18 cellular contexts compared by ENCODE assay signal in the genomic region with DNA sequence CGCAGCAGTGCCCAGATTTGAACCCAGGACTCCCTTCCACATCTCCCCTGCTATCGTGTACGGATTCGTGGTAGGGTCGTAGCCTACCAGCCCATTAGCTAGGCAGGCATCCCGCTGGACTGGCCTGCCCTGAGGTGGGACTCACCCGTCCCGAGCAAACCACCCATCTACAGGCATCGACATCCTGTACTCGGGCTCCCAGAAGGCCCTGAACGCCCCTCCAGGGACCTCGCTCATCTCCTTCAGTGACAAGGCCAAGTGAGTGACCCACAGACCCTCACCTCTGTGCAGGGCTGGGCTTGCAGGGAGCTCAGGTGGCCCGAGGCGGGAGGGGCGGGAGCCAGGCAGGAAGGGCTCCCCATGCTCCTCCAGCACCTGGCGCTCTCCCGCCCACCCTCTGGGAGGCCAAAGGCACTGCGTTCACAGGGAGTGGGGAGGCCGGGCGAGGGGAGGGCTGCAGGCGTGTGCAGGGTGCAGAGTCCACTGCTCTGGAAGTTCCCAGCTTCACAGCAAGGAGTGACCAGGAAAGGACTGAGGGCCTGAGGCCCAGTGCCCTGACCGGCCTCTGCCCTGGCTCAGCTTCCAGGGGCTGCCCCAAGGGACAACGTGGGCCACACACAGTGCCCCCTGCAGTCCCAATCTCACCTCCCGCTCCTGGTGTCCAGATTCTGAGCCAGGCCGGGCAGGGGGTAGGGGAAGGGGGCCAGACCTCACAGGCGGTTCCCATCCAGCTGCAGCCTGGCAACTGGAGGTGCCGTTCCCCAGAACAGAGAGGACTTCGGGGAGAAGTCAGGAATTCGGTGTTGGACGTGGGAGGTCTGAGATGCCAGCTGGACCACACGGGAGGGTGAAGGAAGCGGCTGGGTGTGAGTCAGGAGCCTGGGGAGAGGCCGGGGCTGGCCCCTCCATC. TPM values are rescaled to one million over a fixed set of nuclear protein-coding genes. Genes with fewer than 3 reads are reported as not detected.
DNase-seq lines count a peak whose midpoint lies in the region; ATAC-seq and TF ChIP-seq lines count a peak whose summit lies in the region.
"Had no signal": no experiment of that assay in that cellular context is flagged by ENCODE, and none has a peak within 500 bp of the region (broad histone marks: within the 10 kb centered on the region; RNA-seq: fewer than 3 reads in every experiment).

No MANE protein-coding gene starts in this region.

- H3K4me1 ChIP-seq in SJSA1 (replicated peaks) (peaks cover 41% of the 10 kb centered on the region), right lobe of liver (peaks cover 0 to 64% (median 23%) of the 10 kb centered on the region in 4 donors), upper lobe of right lung (no peaks in the 10 kb centered on the region)
- H3K4me1 ChIP-seq: esophagus squamous epithelium, heart right ventricle, left ventricle myocardium inferior had no signal

- no peaks in the 10 kb centered on the region for H3K36me3 ChIP-seq in SJSA1
- peaks cover 0 to 93% (median 29%) of the 10 kb centered on the region in 4 donors for H3K36me3 ChIP-seq in right lobe of liver
- no peaks in the 10 kb centered on the region for H3K36me3 ChIP-seq in upper lobe of right lung
- H3K36me3 ChIP-seq: esophagus squamous epithelium, heart right ventricle, left ventricle myocardium inferior had no signal

- peak; percentile 34 for ATAC-seq in Right ventricle myocardium superior (ENCODE audit: poor library complexity)
- ATAC-seq in left ventricle myocardium superior, result no peak
- peak; percentile 34 to 66 (median 56) for ATAC-seq in right lobe of liver
- ATAC-seq in upper lobe of right lung, result no peak
- no peak for ATAC-seq in GM18511 (IDR thresholded peaks at IDR 0.05; ENCODE audit: unreplicated experiment)
- ATAC-seq: heart right ventricle; natural killer cell treated with Interleukin-12 subunit alpha and Interleukin-12 subunit beta and Interleukin-15 and Interleukin-18, amount 100 ng/mL, for 72 hours had no signal

- DNase-seq in Right ventricle myocardium superior, result peak; percentile 30
- no peak for DNase-seq in left ventricle myocardium superior
- DNase-seq in SJSA1 (ENCODE audit: low read depth in 1 of 2, low spot score in 2 of 2), result peak; percentile 99 to 100
- DNase-seq in right lobe of liver, result peak; percentile 85 to 95 (median 94)
- peak; percentile 50 for DNase-seq in upper lobe of right lung
- no peak for DNase-seq in COLO829 (ENCODE audit: low spot score)
- no peak for DNase-seq in substantia nigra (lab: John Stamatoyannopoulos, UW)
- DNase-seq: activated CD4-positive, alpha-beta memory T cell treated with anti-CD3 and anti-CD28 coated beads for 36 hours; dermis blood vessel endothelial cell; DMS 273 treated with DMSO at 0.1 percent for 48 hours; esophagus squamous epithelium; heart right ventricle; left ventricle myocardium inferior; stimulated activated naive CD4-positive, alpha-beta T cell treated with Interleukin-2 at 50 U/mL for 16 hours; T1000 had no signal

- intact Hi-C loops in Right ventricle myocardium superior (cut with DNase I) (no loop called here), left ventricle myocardium superior (cut with micrococcal nuclease) (no loop called here), right lobe of liver (cut with DNase I) (no loop called here), upper lobe of right lung (cut with DNase I) (no loop called here)

- H3K27me3 ChIP-seq in SJSA1 (replicated peaks) (no peaks in the 10 kb centered on the region), right lobe of liver (no peaks in the 10 kb centered on the region), upper lobe of right lung (no peaks in the 10 kb centered on the region)
- H3K27me3 ChIP-seq: esophagus squamous epithelium had no signal

- TF ChIP-seq CTCF in right lobe of liver (IDR thresholded peaks at IDR 0.05) (peak in 3 of 4 donors; percentile 19 to 37 (median 27)), upper lobe of right lung (IDR thresholded peaks at IDR 0.05) (no peak)

- 55% methylated on average over 2 of the region's 33 CpGs for WGBS in right lobe of liver (ENCODE audit: insufficient coverage, low coverage, low lambda C conversion rate, missing lambda C conversion rate)

- H3K4me3 ChIP-seq in SJSA1 (no peak overlapping the region), right lobe of liver (peak overlapping the region in 2 of 3 donors; percentile 92 to 93), upper lobe of right lung (no peak overlapping the region)
- H3K4me3 ChIP-seq: esophagus squamous epithelium, heart right ventricle, left ventricle myocardium inferior had no signal

- TF ChIP-seq POLR2A in right lobe of liver (IDR thresholded peaks at IDR 0.05), result no peak

- H3K9me3 ChIP-seq in SJSA1 (replicated peaks), result no peaks in the 10 kb centered on the region
- no peaks in the 10 kb centered on the region for H3K9me3 ChIP-seq in right lobe of liver
- no peaks in the 10 kb centered on the region for H3K9me3 ChIP-seq in upper lobe of right lung
- H3K9me3 ChIP-seq: esophagus squamous epithelium, heart right ventricle, left ventricle myocardium inferior had no signal

- peak overlapping the region; percentile 91 for H3K27ac ChIP-seq in SJSA1
- peak overlapping the region in 2 of 3 donors; percentile 26 to 77 for H3K27ac ChIP-seq in right lobe of liver
- no peak overlapping the region for H3K27ac ChIP-seq in upper lobe of right lung
- no peak overlapping the region for H3K27ac ChIP-seq in substantia nigra (ENCODE audit: low read depth, low read length, poor library complexity, severe bottlenecking)
- H3K27ac ChIP-seq: esophagus squamous epithelium, heart right ventricle, left ventricle myocardium inferior had no signal

RNA-seq across cellular contexts. Expression of a gene that starts 5.4 kb away (rescaled TPM):
- not detected for total RNA-seq in Right ventricle myocardium superior
- 0.12 TPM for total RNA-seq in left ventricle myocardium superior
- 0.26 TPM in 1 of 2 replicates, not detected in the other for total RNA-seq in SJSA1 (2014; rRNA removed; shearing (Covaris generic))
- 1,000 to 10,000 TPM in 4 of 6 experiments, 100 to 1,000 TPM in 2; 744 to 1,833 (median 1,254) TPM for total RNA-seq in right lobe of liver
- not detected for total RNA-seq in upper lobe of right lung
- total RNA-seq: activated CD4-positive, alpha-beta memory T cell treated with anti-CD3 and anti-CD28 coated beads for 36 hours; aorta; dermis blood vessel endothelial cell; esophagus squamous epithelium; heart right ventricle; left ventricle myocardium inferior; natural killer cell treated with Interleukin-12 subunit alpha and Interleukin-12 subunit beta and Interleukin-15 and Interleukin-18, amount 100 ng/mL, for 72 hours had no signal

RNA-seq across cellular contexts. Expression of a gene that starts 21.9 kb away (rescaled TPM):
- total RNA-seq in Right ventricle myocardium superior, result not detected
- not detected for total RNA-seq in left ventricle myocardium superior
- 0.42 and 0.91 TPM in 2 replicates for total RNA-seq in SJSA1 (2014; rRNA removed; shearing (Covaris generic))
- total RNA-seq in right lobe of liver, result 10 to 100 TPM in 1 of 6 experiments, 1 to 10 TPM in 5; 3.7 to 17.0 (median 5.2) TPM
- total RNA-seq in upper lobe of right lung, result 22.2 TPM
- total RNA-seq: activated CD4-positive, alpha-beta memory T cell treated with anti-CD3 and anti-CD28 coated beads for 36 hours; aorta; dermis blood vessel endothelial cell; left ventricle myocardium inferior; natural killer cell treated with Interleukin-12 subunit alpha and Interleukin-12 subunit beta and Interleukin-15 and Interleukin-18, amount 100 ng/mL, for 72 hours had no signal

RNA-seq across cellular contexts. Expression of a gene that starts 32.1 kb away (rescaled TPM):
- total RNA-seq in Right ventricle myocardium superior (not detected), left ventricle myocardium superior (not detected), right lobe of liver (under 1 TPM in 5 of 6 experiments, not detected in 1; 0.06 to 0.15 (median 0.12) TPM), upper lobe of right lung (0.26 TPM)
- not detected in 2 replicates for total RNA-seq in SJSA1 (2014; rRNA removed; shearing (Covaris generic))
- total RNA-seq: activated CD4-positive, alpha-beta memory T cell treated with anti-CD3 and anti-CD28 coated beads for 36 hours; dermis blood vessel endothelial cell; esophagus squamous epithelium; heart right ventricle; left ventricle myocardium inferior; natural killer cell treated with Interleukin-12 subunit alpha and Interleukin-12 subunit beta and Interleukin-15 and Interleukin-18, amount 100 ng/mL, for 72 hours had no signal

RNA-seq across cellular contexts. Expression of a gene that starts 54.0 kb away (rescaled TPM):
- total RNA-seq in Right ventricle myocardium superior, result 0.65 TPM
- total RNA-seq in left ventricle myocardium superior, result 1.6 TPM
- total RNA-seq in SJSA1 (2014; rRNA removed; shearing (Covaris generic)), result not detected in 2 replicates
- under 1 TPM; 0.31 to 0.87 (median 0.56) TPM for total RNA-seq in right lobe of liver
- total RNA-seq in upper lobe of right lung, result 0.81 TPM
- total RNA-seq: dermis blood vessel endothelial cell had no signal

Comparison
In these comparisons a context has a peak if more than half of its experiments do, and no peak if none do; other contexts are left out.
1. ATAC-seq: peak in Right ventricle myocardium superior (single experiment) and right lobe of liver (4 of 4); none in left ventricle myocardium superior (single experiment), upper lobe of right lung (single experiment) and GM18511 (single experiment).
2. DNase-seq: peak in Right ventricle myocardium superior (single experiment), SJSA1 (2 of 2), right lobe of liver (3 of 3) and upper lobe of right lung (single experiment); none in left ventricle myocardium superior (single experiment), COLO829 (single experiment) and substantia nigra (0 of 49).
3. H3K27ac ChIP-seq: peak in SJSA1 (single experiment) and right lobe of liver (2 of 3); none in upper lobe of right lung (single experiment) and substantia nigra (single experiment).
4. H3K4me3 ChIP-seq: peak in right lobe of liver (2 of 3); none in SJSA1 (single experiment) and upper lobe of right lung (single experiment).
5. RNA of a gene that starts 5.4 kb away (total RNA-seq): 744 to 1,833 TPM in right lobe of liver; not detected in upper lobe of right lung (single experiment), 0.26 TPM in SJSA1, 0.12 TPM in left ventricle myocardium superior (single experiment) and not detected in Right ventricle myocardium superior (single experiment); every median in the first group is over 100 times any median in the second.